23 cellular contexts compared by ENCODE assay signal in genomic region chr19:6212403-6213265, GRCh38.
A peak's percentile ranks its signal among the peaks of the same experiment; 100 is the strongest.
DNase-seq lines count a peak whose midpoint lies in the region; ATAC-seq, FAIRE-seq and TF ChIP-seq lines count a peak whose summit lies in the region.
"Had no signal": no experiment of that assay in that cellular context is flagged by ENCODE, and none has a peak within 500 bp of the region (broad histone marks: within the 10 kb centered on the region; RNA-seq: fewer than 3 reads in every experiment).

No MANE protein-coding gene starts in this region.

- no peaks in the 10 kb centered on the region for H3K27me3 ChIP-seq in DND-41 (ENCODE audit: insufficient read depth, low read length, poor library complexity)
- no peaks in the 10 kb centered on the region for H3K27me3 ChIP-seq in RWPE2 (ENCODE audit: insufficient read depth, poor library complexity, severe bottlenecking)
- no peaks in the 10 kb centered on the region for H3K27me3 ChIP-seq in psoas muscle (ENCODE audit: insufficient read depth in 3 of 3, low read length in 2 of 3)
- H3K27me3 ChIP-seq: MG63, neutrophil had no signal

- no peak for TF ChIP-seq CTCF in DND-41 (IDR thresholded peaks at IDR 0.05; ENCODE audit: borderline replicate concordance, extremely low read depth, low read length, poor library complexity, severe bottlenecking)
- TF ChIP-seq CTCF in RWPE2 (IDR thresholded peaks at IDR 0.05; ENCODE audit: poor library complexity, severe bottlenecking) = no peak
- no peak for TF ChIP-seq CTCF in kidney (IDR thresholded peaks at IDR 0.05; ENCODE audit: borderline replicate concordance, extremely low read depth, insufficient read depth)
- TF ChIP-seq CTCF in psoas muscle (IDR thresholded peaks at IDR 0.05) = no peak

- H3K9ac ChIP-seq in DND-41 (ENCODE audit: low read depth, low read length) (no peak overlapping the region), kidney (ENCODE audit: low read length in 2 of 2) (no peak overlapping the region)
- H3K9ac ChIP-seq: GM23248 had no signal

- H3K4me3 Mint-ChIP-seq in T-cell = no peak overlapping the region
- H3K4me3 Mint-ChIP-seq: activated CD8-positive, alpha-beta T cell treated with anti-CD3 and anti-CD28 coated beads, Interleukin-2, amount 10 ng/mL, durations not matched to agents 7 days and 5 days; CD4-positive, alpha-beta memory T cell had no signal

- no peaks in the 10 kb centered on the region for H3K9me3 ChIP-seq in DND-41 (ENCODE audit: insufficient read depth, low read length, severe bottlenecking)
- no peaks in the 10 kb centered on the region for H3K9me3 ChIP-seq in RWPE2 (ENCODE audit: severe bottlenecking)
- H3K9me3 ChIP-seq in kidney (ENCODE audit: control insufficient read depth in 1 of 2, low read length in 2 of 2) = no peaks in the 10 kb centered on the region
- no peaks in the 10 kb centered on the region for H3K9me3 ChIP-seq in psoas muscle
- H3K9me3 ChIP-seq: MG63, neutrophil had no signal

- H3K79me2 ChIP-seq in DND-41 (ENCODE audit: insufficient read depth, low read length) = no peaks in the 10 kb centered on the region

- FAIRE-seq in kidney (lab: Jason Lieb, UNC) = no peak
- FAIRE-seq: GM18507 had no signal

- H3K27me3 Mint-ChIP-seq in T-cell = no peaks in the 10 kb centered on the region
- H3K27me3 Mint-ChIP-seq: CD4-positive, alpha-beta memory T cell had no signal

- H3K4me1 Mint-ChIP-seq in T-cell = no peaks in the 10 kb centered on the region
- H3K4me1 Mint-ChIP-seq: CD4-positive, alpha-beta memory T cell had no signal

- no peak overlapping the region for H2AFZ ChIP-seq in DND-41 (ENCODE audit: low read depth, low read length)
- H2AFZ ChIP-seq: GM23248 had no signal

- POLR2A ChIA-PET in T-cell (lab: Charles Lee) = no interaction called here

- H3K9me3 Mint-ChIP-seq in T-cell = no peaks in the 10 kb centered on the region
- H3K9me3 Mint-ChIP-seq: CD4-positive, alpha-beta memory T cell had no signal

- peaks cover 44% of the 10 kb centered on the region for H3K36me3 ChIP-seq in DND-41 (ENCODE audit: insufficient read depth, low read length)
- H3K36me3 ChIP-seq in RWPE2 (ENCODE audit: low read depth) = peaks cover 1% of the 10 kb centered on the region; the same call in 1 of the 2 replicates
- H3K36me3 ChIP-seq in kidney (ENCODE audit: control insufficient read depth in 1 of 2, insufficient read depth in 2 of 2, low read length in 2 of 2) = no peaks in the 10 kb centered on the region
- H3K36me3 ChIP-seq in psoas muscle (ENCODE audit: insufficient read depth in 1 of 2, low read depth in 1 of 2) = peaks cover 0 to 35% of the 10 kb centered on the region in 2 donors
- H3K36me3 ChIP-seq: MG63 had no signal

- DNase-seq in DND-41 (no peak), RWPE2 (ENCODE audit: low spot score) (peak; percentile 34), kidney (peak; percentile 72), psoas muscle (peak; percentile 13 to 43), T-cell (no peak), NCI-H1930 (lab: John Stamatoyannopoulos, UW) (no peak), cerebellum (ENCODE audit: low spot score) (no peak)
- DNase-seq: activated CD4-positive, CD25-positive, alpha-beta regulatory T cell treated with anti-CD3 and anti-CD28 coated beads, Interleukin-2, amount 50 U/mL, for 72 hours; activated CD8-positive, alpha-beta T cell treated with anti-CD3 and anti-CD28 coated beads, Interleukin-2, amount 10 ng/mL, durations not matched to agents 7 days and 5 days; activated gamma-delta T cell; CD4-positive, alpha-beta memory T cell; effector CD8-positive, alpha-beta T cell; foreskin fibroblast; GM23248; MG63; NCI-H1417; NCI-H2081 treated with DMSO at 0.1 percent for 48 hours; NCI-H345; stimulated activated CD4-positive, alpha-beta T cell treated with anti-CD3 and anti-CD28 coated beads, Interleukin-2, amount 100 ng/mL, for 48 hours; stimulated activated naive CD4-positive, alpha-beta T cell treated with Interleukin-2 at 50 U/mL for 16 hours had no signal

- H3K27ac Mint-ChIP-seq in T-cell = no peak overlapping the region
- H3K27ac Mint-ChIP-seq: activated CD8-positive, alpha-beta T cell treated with anti-CD3 and anti-CD28 coated beads, Interleukin-2, amount 10 ng/mL, durations not matched to agents 7 days and 5 days had no signal

- 94 to 95% (median 95%) methylated on average over 47 to 53 of the region's 53 CpGs for WGBS in psoas muscle, 3 donors

- H3K4me3 ChIP-seq in DND-41 (ENCODE audit: low read depth in 1 of 2, low read length in 2 of 2) (no peak overlapping the region), RWPE2 (ENCODE audit: severe bottlenecking) (no peak overlapping the region), kidney (ENCODE audit: low read length in 2 of 2) (no peak overlapping the region), psoas muscle (no peak overlapping the region)
- H3K4me3 ChIP-seq: GM23248, MG63, smooth muscle cell had no signal

- intact Hi-C loops in kidney (cut with DNase I) = no loop called here
- intact Hi-C loops in psoas muscle (cut with DNase I) = loop anchor here in 1 of 2 donors (10.0 kb wide), 1 partner anchor 212 kb away; the partner anchor contains the start of gene KHSRP

- H3K27ac ChIP-seq in DND-41 (ENCODE audit: low read length) (no peak overlapping the region), RWPE2 (ENCODE audit: poor library complexity, severe bottlenecking) (no peak overlapping the region), kidney (ENCODE audit: low read depth in 2 of 2, low read length in 2 of 2) (no peak overlapping the region), psoas muscle (no peak overlapping the region)
- H3K27ac ChIP-seq: GM23248, neutrophil had no signal

- H3K4me1 ChIP-seq in DND-41 (ENCODE audit: insufficient read depth, low read length) = no peaks in the 10 kb centered on the region
- no peaks in the 10 kb centered on the region for H3K4me1 ChIP-seq in RWPE2 (ENCODE audit: insufficient read depth, poor library complexity, severe bottlenecking)
- peaks cover 0 to 6% of the 10 kb centered on the region in 2 donors for H3K4me1 ChIP-seq in kidney (ENCODE audit: control insufficient read depth in 1 of 2, insufficient read depth in 1 of 2, low read depth in 1 of 2, low read length in 2 of 2)
- H3K4me1 ChIP-seq in psoas muscle = no peaks in the 10 kb centered on the region

- peaks cover 5% of the 10 kb centered on the region for H3K36me3 Mint-ChIP-seq in T-cell

- ATAC-seq in DND-41 (ENCODE audit: insufficient read depth, low read depth) (0 out of 3 replicates have a peak, but pooled peaks have one; percentile 11), RWPE2 (ENCODE audit: low read depth) (no peak), psoas muscle (no peak), T-cell (replicated peaks in 1 of 4) (no peak)
- ATAC-seq: activated CD8-positive, alpha-beta T cell treated with anti-CD3 and anti-CD28 coated beads, Interleukin-2, amount 10 ng/mL, durations not matched to agents 7 days and 5 days had no signal

- no peak overlapping the region for H3K4me2 ChIP-seq in DND-41 (ENCODE audit: insufficient read depth, low read length)
- H3K4me2 ChIP-seq: smooth muscle cell had no signal

- H4K20me1 ChIP-seq in DND-41 (ENCODE audit: insufficient read depth, low read length) = peaks cover 7% of the 10 kb centered on the region; the same call in 1 of the 2 replicates

- CTCF ChIA-PET in T-cell (lab: Charles Lee) = no interaction called here

Comparison
In these comparisons a context has a peak if more than half of its experiments do, and no peak if none do; other contexts are left out.
1. DNase-seq: peak in RWPE2 (single experiment), kidney (single experiment) and psoas muscle (2 of 2); none in DND-41 (single experiment), T-cell (0 of 34), NCI-H1930 (0 of 2) and cerebellum (single experiment).